In the genomic region with DNA sequence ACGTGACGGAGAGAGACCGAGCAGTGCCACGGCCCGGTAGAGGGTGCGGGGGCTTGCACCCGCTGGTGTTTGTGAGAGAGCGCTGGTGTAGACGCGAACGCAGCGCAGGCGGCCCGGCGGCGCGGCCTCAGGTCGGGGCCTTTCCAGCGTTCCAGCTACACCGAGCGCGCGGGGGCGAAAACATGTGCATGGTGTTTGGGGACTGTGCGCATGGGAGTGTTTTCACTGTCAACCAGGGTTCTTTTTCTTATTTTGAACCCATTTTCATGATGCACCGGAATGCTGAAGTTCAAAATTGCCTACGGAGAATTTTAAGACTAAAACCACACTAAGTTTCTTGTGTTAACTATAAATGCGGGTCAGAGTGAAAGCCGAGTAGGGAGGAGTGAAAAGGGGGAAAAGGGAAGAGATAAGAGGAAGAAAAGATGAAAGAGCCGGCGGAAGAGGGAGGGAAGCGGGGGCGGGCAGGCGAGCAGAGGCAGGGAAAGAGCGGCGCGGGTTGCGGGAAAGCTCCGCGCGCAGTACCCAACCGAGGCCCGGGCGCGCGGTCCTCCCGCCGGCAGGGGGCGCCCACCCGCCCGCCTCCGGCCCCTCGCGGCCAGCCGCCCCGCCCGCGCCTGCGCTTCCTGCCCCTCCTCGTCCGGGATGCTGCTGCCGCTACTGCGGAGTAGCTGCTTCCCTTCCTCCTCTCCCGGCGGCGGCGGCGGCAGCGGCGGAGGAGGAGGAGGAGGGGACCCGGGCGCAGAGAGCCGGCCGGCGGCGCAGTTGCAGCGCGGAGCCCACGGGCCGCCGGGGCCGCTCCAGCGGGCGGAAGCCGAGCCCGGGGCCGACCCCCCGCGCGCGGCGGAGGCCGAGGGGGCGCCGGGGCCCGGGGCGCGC, we compare ENCODE assay signal across 8 cellular contexts. TPM values are rescaled to one million over a fixed set of nuclear protein-coding genes. Genes with fewer than 3 reads are reported as not detected.
A peak's percentile ranks its signal among the peaks of the same experiment; 100 is the strongest.
DNase-seq lines count a peak whose midpoint lies in the region; TF ChIP-seq lines count a peak whose summit lies in the region.

RAB12 (plus strand) TSS at position 643 of the 879 bp plus-strand sequence; CDS start at position 646, 3 bp downstream.

- in situ Hi-C loops in transverse colon (cut with MboI; ENCODE audit: low pct_ligation_motif_present in 1 of 4, low pct_unique_long_range_greater_than_20kb in 1 of 4, low sequenced_read_pairs in 3 of 4), result no loop called here

- H3K36me3 ChIP-seq in GM06990 (ENCODE audit: control insufficient read depth, insufficient read depth, low read length), result no peaks in the 10 kb centered on the region
- H3K36me3 ChIP-seq in cardiac muscle cell, result no peaks in the 10 kb centered on the region
- no peaks in the 10 kb centered on the region for H3K36me3 ChIP-seq in transverse colon

- H3K4me1 Mint-ChIP-seq in HFFc6 (ENCODE audit: low read depth), result peaks cover 53% of the 10 kb centered on the region

- intact Hi-C loops in transverse colon (cut with DNase I; ENCODE audit: low total_unique reads), result no loop called here

- peak within 1 kb of the TSS; percentile 95 for H3K4me3 ChIP-seq in GM06990 (replicated peaks; ENCODE audit: low read depth, low read length)
- peak within 1 kb of the TSS; percentile 71 for H3K4me3 ChIP-seq in cardiac muscle cell
- peak within 1 kb of the TSS; percentile 79 to 96 (median 86) for H3K4me3 ChIP-seq in transverse colon

- H3K27me3 ChIP-seq in GM06990 (replicated peaks; ENCODE audit: control insufficient read depth, insufficient read depth, low read length), result no peaks in the 10 kb centered on the region
- H3K27me3 ChIP-seq in cardiac muscle cell, result peaks cover 5% of the 10 kb centered on the region
- peaks cover 4% of the 10 kb centered on the region for H3K27me3 ChIP-seq in transverse colon

- H3K9me3 ChIP-seq in cardiac muscle cell (ENCODE audit: low read depth), result no peaks in the 10 kb centered on the region
- no peaks in the 10 kb centered on the region for H3K9me3 ChIP-seq in transverse colon

- no peaks in the 10 kb centered on the region for H3K9me3 Mint-ChIP-seq in HFFc6

- peaks cover 11% of the 10 kb centered on the region for H3K4me1 ChIP-seq in cardiac muscle cell (ENCODE audit: low read depth)
- H3K4me1 ChIP-seq in transverse colon, result peaks cover 11 to 34% (median 28%) of the 10 kb centered on the region in 4 donors

- H3K27ac ChIP-seq in cardiac muscle cell (peak within 1 kb of the TSS; percentile 13), transverse colon (peak within 1 kb of the TSS; percentile 79 to 89 (median 82))

- peak within 1 kb of the TSS; percentile 94 for H3K4me3 Mint-ChIP-seq in HFFc6

- WGBS in transverse colon (ENCODE audit: low coverage in 1 of 2), 2 donors, result 9 to 21% methylated on average over 7 to 43 of the region's 98 CpGs

- peaks cover 5% of the 10 kb centered on the region; the same call in 1 of the 2 replicates for H3K36me3 Mint-ChIP-seq in HFFc6 (ENCODE audit: low read depth)

- peaks cover 6% of the 10 kb centered on the region for H3K27me3 Mint-ChIP-seq in HFFc6 (ENCODE audit: insufficient read depth)

- peak within 1 kb of the TSS; percentile 75 for H3K27ac Mint-ChIP-seq in HFFc6

- TF ChIP-seq EP300 in transverse colon (IDR thresholded peaks at IDR 0.05; ENCODE audit: low read depth), result no peak

- TF ChIP-seq CTCF in GM06990 (IDR thresholded peaks at IDR 0.05; ENCODE audit: insufficient read depth, low read length, poor library complexity, severe bottlenecking) (peak; percentile 32), HFFc6 (IDR thresholded peaks at IDR 0.05) (peak; percentile 80), cardiac muscle cell (IDR thresholded peaks at IDR 0.05; ENCODE audit: low read depth, low read length) (peak; percentile 39), transverse colon (IDR thresholded peaks at IDR 0.05) (peak; percentile 35 to 71 (median 57))

- peak; percentile 86 for DNase-seq in GM06990 (ENCODE audit: extremely low read depth, insufficient read length)
- peak; percentile 77 for DNase-seq in HFFc6
- peak; percentile 79 for DNase-seq in NCI-H1092 treated with DMSO at 0.1 percent for 48 hours (lab: John Stamatoyannopoulos, UW)
- DNase-seq in SW 1271 (lab: John Stamatoyannopoulos, UW), result peak; percentile 10 to 44
- DNase-seq in activated naive CD8-positive, alpha-beta T cell treated with anti-CD3 and anti-CD28 coated beads, Interleukin-2, amount 50 U/mL, for 16 hours (ENCODE audit: low read depth, low spot score), result peak; percentile 64
- peak; percentile 92 to 93 for DNase-seq in cardiac muscle cell (ENCODE audit: low read depth in 1 of 2, low spot score in 1 of 2)
- peak; percentile 66 for DNase-seq in pons (ENCODE audit: low spot score)
- peak; percentile 89 for DNase-seq in transverse colon

- no peak for TF ChIP-seq POLR2A in transverse colon (IDR thresholded peaks at IDR 0.05)

RNA-seq across cellular contexts. Expression of gene RAB12, which starts in this region (rescaled TPM):
- total RNA-seq in HFFc6 (2021; fragmentation: NEBNext Ultra II Directional; extraction: Animal tissue kit (Norgen Biotek cat#: 25700)), result 10 to 100 TPM; 34.1 to 38.0 (median 36.4) TPM
- 80.1 and 83.9 TPM in 2 replicates for total RNA-seq in cardiac muscle cell
- 9.8 and 12.1 TPM in 2 replicates for polyA plus RNA-seq in cardiac muscle cell
- total RNA-seq in transverse colon, result 10 to 100 TPM in 3 of 4 donors, 1 to 10 TPM in 1; 6.7 to 40.3 (median 23.7) TPM

Comparison
In these comparisons a context has a peak if more than half of its experiments do, and no peak if none do; other contexts are left out.
1. Peak in every context shown above with its lines: DNase-seq, H3K4me3 ChIP-seq and H3K27ac ChIP-seq.
2. DNase-seq: peak in every context shown above with its lines; median percentile 92 in cardiac muscle cell; 89 in transverse colon; 86 in GM06990; 79 in NCI-H1092 treated with DMSO at 0.1 percent for 48 hours; 77 in HFFc6; 66 in pons; 64 in activated naive CD8-positive, alpha-beta T cell treated with anti-CD3 and anti-CD28 coated beads, Interleukin-2, amount 50 U/mL, for 16 hours; 27 in SW 1271.